ENCODE assay signal across 14 cellular contexts in genomic region chr10:101236376-101237079, GRCh38. TPM values are rescaled to one million over a fixed set of nuclear protein-coding genes. Genes with fewer than 3 reads are reported as not detected.
DNase-seq lines count a peak whose midpoint lies in the region; TF ChIP-seq lines count a peak whose summit lies in the region.
"Had no signal": no experiment of that assay in that cellular context is flagged by ENCODE, and none has a peak within 500 bp of the region (broad histone marks: within the 10 kb centered on the region; RNA-seq: fewer than 3 reads in every experiment).

No MANE protein-coding gene starts in this region.

- H3K4me1 ChIP-seq in HUES6 (ENCODE audit: control insufficient read depth, insufficient read depth, low read length): peaks cover 15% of the 10 kb centered on the region

- H3K9ac ChIP-seq in HUES6 (ENCODE audit: low read length): no peak overlapping the region

- H3K4me3 ChIP-seq in HUES6 (ENCODE audit: low read depth, low read length) (peak overlapping the region; percentile 58), dorsolateral prefrontal cortex (no peak overlapping the region)
- H3K4me3 ChIP-seq: PC-9 had no signal

- H3K4me1 Mint-ChIP-seq in endothelial cell (ENCODE audit: unreplicated experiment) (peaks cover 19% of the 10 kb centered on the region), neural crest cell (peaks cover 8% of the 10 kb centered on the region), immature natural killer cell (peaks cover 6 to 10% of the 10 kb centered on the region in 2 donors)

- TF ChIP-seq CTCF in endothelial cell (IDR thresholded peaks at IDR 0.05; ENCODE audit: unreplicated experiment) (no peak), neural crest cell (conservative IDR thresholded peaks at IDR 0.05) (no peak), dorsolateral prefrontal cortex (IDR thresholded peaks at IDR 0.05 in 54 of 56, conservative IDR thresholded peaks at IDR 0.05 in 2 of 56; ENCODE audit: low read depth in 1 of 56, partially characterized antibody in 56 of 56) (no peak)

- H3K36me3 Mint-ChIP-seq in endothelial cell (ENCODE audit: low read depth, unreplicated experiment): peaks cover 4% of the 10 kb centered on the region
- H3K36me3 Mint-ChIP-seq in neural crest cell (ENCODE audit: low read depth): no peaks in the 10 kb centered on the region
- no peaks in the 10 kb centered on the region for H3K36me3 Mint-ChIP-seq in immature natural killer cell

- H3K9me3 Mint-ChIP-seq in endothelial cell (ENCODE audit: unreplicated experiment): no peaks in the 10 kb centered on the region
- H3K9me3 Mint-ChIP-seq in neural crest cell: no peaks in the 10 kb centered on the region
- H3K9me3 Mint-ChIP-seq in immature natural killer cell: no peaks in the 10 kb centered on the region

- H3K27ac ChIP-seq in HUES6 (ENCODE audit: low read depth, low read length): no peak overlapping the region
- H3K27ac ChIP-seq in dorsolateral prefrontal cortex: no peak overlapping the region
- H3K27ac ChIP-seq: PC-9 had no signal

- intact Hi-C loops in dorsolateral prefrontal cortex (cut with DNase I): no loop called here

- DNase-seq in DMS53 (lab: John Stamatoyannopoulos, UW) (peak; percentile 70), endothelial cell (ENCODE audit: low spot score) (no peak), neural crest cell (ENCODE audit: low read depth, low spot score) (no peak), anterior cingulate cortex (lab: John Stamatoyannopoulos, UW) (no peak), dorsolateral prefrontal cortex (no peak), immature natural killer cell (no peak)
- DNase-seq: COR-L47; kidney glomerular epithelial cell; nucleus accumbens; PC-9; stimulated activated CD4-positive, alpha-beta T cell treated with anti-CD3 and anti-CD28 coated beads, Interleukin-12 subunit alpha, Interleukin-12 subunit beta, amount 100 ng/mL, for 4 hours had no signal

- no peaks in the 10 kb centered on the region for H3K36me3 ChIP-seq in HUES6 (ENCODE audit: control insufficient read depth, insufficient read depth, low read length)

- H3K27me3 ChIP-seq in HUES6 (ENCODE audit: control insufficient read depth, insufficient read depth, low read length): peaks cover 98% of the 10 kb centered on the region
- H3K27me3 ChIP-seq in dorsolateral prefrontal cortex: peaks cover 25 to 99% (median 85%) of the 10 kb centered on the region in 45 donors

- no peak overlapping the region for H3K27ac Mint-ChIP-seq in endothelial cell (ENCODE audit: unreplicated experiment)
- H3K27ac Mint-ChIP-seq in neural crest cell (ENCODE audit: unreplicated experiment): no peak overlapping the region
- H3K27ac Mint-ChIP-seq in immature natural killer cell: no peak overlapping the region

- peaks cover 48% of the 10 kb centered on the region for H3K27me3 Mint-ChIP-seq in endothelial cell (ENCODE audit: unreplicated experiment)
- H3K27me3 Mint-ChIP-seq in neural crest cell (ENCODE audit: low read depth): peaks cover 99% of the 10 kb centered on the region
- peaks cover 30 to 46% (median 37%) of the 10 kb centered on the region in 3 donors for H3K27me3 Mint-ChIP-seq in immature natural killer cell (ENCODE audit: low read depth in 3 of 3)

- no peaks in the 10 kb centered on the region for H3K9me3 ChIP-seq in HUES6 (ENCODE audit: control insufficient read depth, insufficient read depth, low read depth, low read length)

- H3K4me3 Mint-ChIP-seq in endothelial cell (ENCODE audit: unreplicated experiment) (peak overlapping the region; percentile 56), neural crest cell (peak overlapping the region; percentile 19), immature natural killer cell (peak overlapping the region in 1 of 5 donors; percentile 50)

RNA-seq across cellular contexts. Expression of gene LBX1, which starts 7.3 kb away (rescaled TPM):
- total RNA-seq in endothelial cell (ENCODE audit: unreplicated experiment) (not detected), neural crest cell (1.0 and 1.1 TPM in 2 replicates), dorsolateral prefrontal cortex (under 1 TPM in 3 of 120 experiments, not detected in 117; 0.15 to 0.28 (median 0.19) TPM)
- polyA plus RNA-seq in immature natural killer cell: not detected
- total RNA-seq: bronchial epithelial cell, esophagus mucosa, PC-9 had no signal
